Comparison of ENCODE assay signal across 26 cellular contexts in genomic region chr14:21251215-21251614, GRCh38. TPM values are rescaled to one million over a fixed set of nuclear protein-coding genes. Genes with fewer than 3 reads are reported as not detected.
DNase-seq lines count a peak whose midpoint lies in the region; ATAC-seq, FAIRE-seq and TF ChIP-seq lines count a peak whose summit lies in the region.
"Had no signal": no experiment of that assay in that cellular context is flagged by ENCODE, and none has a peak within 500 bp of the region (broad histone marks: within the 10 kb centered on the region; RNA-seq: fewer than 3 reads in every experiment).

No MANE protein-coding gene starts in this region.

- no peak overlapping the region for H2AFZ ChIP-seq in HepG2 (ENCODE audit: low read length)
- H2AFZ ChIP-seq: PC-9 had no signal

- H3K9me3 Mint-ChIP-seq in activated naive CD8-positive, alpha-beta T cell (ENCODE audit: low read depth): no peaks in the 10 kb centered on the region
- no peaks in the 10 kb centered on the region for H3K9me3 Mint-ChIP-seq in immature natural killer cell
- H3K9me3 Mint-ChIP-seq: CD8-positive, alpha-beta T cell; HFFc6 had no signal

- H3K27me3 ChIP-seq in HepG2 (ENCODE audit: control insufficient read depth in 1 of 2, insufficient read depth in 2 of 2, low read length in 2 of 2) (no peaks in the 10 kb centered on the region; a peak in 1 of 5 replicates), right lobe of liver (no peaks in the 10 kb centered on the region), lower lobe of right lung (ENCODE audit: low read depth) (no peaks in the 10 kb centered on the region)
- H3K27me3 ChIP-seq: BLaER1 had no signal

- WGBS in HepG2 (ENCODE audit: low lambda C conversion rate): 94% methylated on average over 5 of the region's 5 CpGs
- 94% methylated on average over 4 of the region's 5 CpGs for WGBS in right lobe of liver (ENCODE audit: insufficient coverage, low coverage, low lambda C conversion rate, missing lambda C conversion rate)

- no peak overlapping the region for H3K9ac ChIP-seq in HepG2 (ENCODE audit: insufficient read depth, low read depth, low read length)
- H3K9ac ChIP-seq: BLaER1 had no signal

- no peak for TF ChIP-seq EP300 in HepG2 (IDR thresholded peaks at IDR 0.05; ENCODE audit: low read depth in 2 of 2, low read length in 2 of 2)
- TF ChIP-seq EP300 in HepG2 (CRISPR knock-in tag; IDR thresholded peaks at IDR 0.05; ENCODE audit: borderline replicate concordance): no peak

- TF ChIP-seq CTCF in HepG2 (CRISPR knock-in tag; IDR thresholded peaks at IDR 0.05): no peak
- no peak for TF ChIP-seq CTCF in right lobe of liver (IDR thresholded peaks at IDR 0.05)
- TF ChIP-seq CTCF in lower lobe of right lung (IDR thresholded peaks at IDR 0.05): no peak

- peaks cover 80% of the 10 kb centered on the region for H3K4me1 Mint-ChIP-seq in activated naive CD8-positive, alpha-beta T cell (ENCODE audit: low read depth)
- peaks cover 70 to 93% of the 10 kb centered on the region in 2 donors for H3K4me1 Mint-ChIP-seq in immature natural killer cell

- ATAC-seq in HepG2 (peak; percentile 20), right lobe of liver (no peak), HG02798 (IDR thresholded peaks at IDR 0.05; ENCODE audit: poor library complexity, unreplicated experiment) (no peak), lower lobe of right lung (no peak)
- ATAC-seq: CD8-positive, alpha-beta T cell had no signal

- no peak overlapping the region for H3K4me3 ChIP-seq in HepG2 (replicated peaks in 1 of 3; ENCODE audit: insufficient read depth in 1 of 3, low read depth in 2 of 3, low read length in 3 of 3)
- no peak overlapping the region for H3K4me3 ChIP-seq in right lobe of liver
- H3K4me3 ChIP-seq in lower lobe of right lung: no peak overlapping the region
- H3K4me3 ChIP-seq: BLaER1, PC-9 had no signal

- H3K36me3 ChIP-seq in HepG2 (replicated peaks in 1 of 2; ENCODE audit: control insufficient read depth in 1 of 2, insufficient read depth in 2 of 2, low read length in 2 of 2): peaks cover 19 to 91% of the 10 kb centered on the region in 2 experiments
- peaks cover 0 to 62% (median 25%) of the 10 kb centered on the region in 4 donors for H3K36me3 ChIP-seq in right lobe of liver
- H3K36me3 ChIP-seq in lower lobe of right lung: peaks cover 78% of the 10 kb centered on the region

- TF ChIP-seq POLR2A in HepG2 (IDR thresholded peaks at IDR 0.05; ENCODE audit: insufficient read depth in 1 of 2, low read depth in 2 of 2, low read length in 2 of 2): peak; percentile 32 to 40; a peak in 2 of 4 replicates
- TF ChIP-seq POLR2A in right lobe of liver (IDR thresholded peaks at IDR 0.05): no peak
- TF ChIP-seq POLR2A in H54 (IDR thresholded peaks at IDR 0.05; ENCODE audit: low read depth, low read length): no peak

- TF ChIP-seq RAD21 in HepG2 (CRISPR knock-in tag; IDR thresholded peaks at IDR 0.05): no peak

- H3K4me1 ChIP-seq in HepG2 (ENCODE audit: insufficient read depth, low read length) (peaks cover 60% of the 10 kb centered on the region), right lobe of liver (peaks cover 0 to 42% (median 9%) of the 10 kb centered on the region in 4 donors), lower lobe of right lung (peaks cover 32% of the 10 kb centered on the region)
- H3K4me1 ChIP-seq: BLaER1 had no signal

- in situ Hi-C loops in HepG2 (cut with HindIII; ENCODE audit: extremely low pct_ligation_motif_present, low pct_unique_long_range_greater_than_20kb): no loop called here

- H3K27ac ChIP-seq in HepG2 (ENCODE audit: extremely low read length, insufficient read depth, low read length): no peak overlapping the region
- no peak overlapping the region for H3K27ac ChIP-seq in right lobe of liver
- H3K27ac ChIP-seq in lower lobe of right lung: no peak overlapping the region
- H3K27ac ChIP-seq: BLaER1, HL-60, PC-9, RWPE1 had no signal

- POLR2A ChIA-PET in HepG2 (lab: Yijun Ruan, JAX): interaction anchor here (2.1 kb wide), 1 partner anchor 14 kb away, joined by 8 read pairs; no protein-coding TSS in a partner anchor

- H3K27me3 Mint-ChIP-seq in activated naive CD8-positive, alpha-beta T cell: no peaks in the 10 kb centered on the region
- H3K27me3 Mint-ChIP-seq in immature natural killer cell (ENCODE audit: low read depth in 3 of 3): peaks cover 0 to 7% (median 7%) of the 10 kb centered on the region in 3 donors

- H3K79me2 ChIP-seq in HepG2 (ENCODE audit: insufficient read depth, low read length): peaks cover 100% of the 10 kb centered on the region

- H4K20me1 ChIP-seq in HepG2 (ENCODE audit: insufficient read depth, low read length): peaks cover 100% of the 10 kb centered on the region

- peak overlapping the region; percentile 27 for H3K4me3 Mint-ChIP-seq in activated naive CD8-positive, alpha-beta T cell
- H3K4me3 Mint-ChIP-seq in immature natural killer cell: no peak overlapping the region

- H3K9me3 ChIP-seq in HepG2 (ENCODE audit: low read length) (no peaks in the 10 kb centered on the region), right lobe of liver (no peaks in the 10 kb centered on the region), lower lobe of right lung (no peaks in the 10 kb centered on the region)

- CTCF ChIA-PET in HepG2 (lab: Yijun Ruan, JAX; ENCODE audit: low intra/inter-chr PET ratio, low total read pairs): no interaction called here

- DNase-seq in HepG2 (ENCODE audit: low spot score) (no peak), right lobe of liver (no peak), immature natural killer cell (no peak), H54 (ENCODE audit: insufficient read length, low spot score) (no peak), superior temporal gyrus (ENCODE audit: extremely low spot score) (no peak), lower lobe of right lung (no peak)
- DNase-seq: Calu3; CD8-positive, alpha-beta T cell; EL; HFFc6; IMR-90; NCI-H1417 treated with DMSO at 0.1 percent for 48 hours; NCI-H1930; NCI-H345; NCI-H524 treated with DMSO at 0.1 percent for 48 hours; PC-9 had no signal

- H3K27ac Mint-ChIP-seq in activated naive CD8-positive, alpha-beta T cell: peak overlapping the region; percentile 34
- H3K27ac Mint-ChIP-seq in immature natural killer cell: peak overlapping the region in 5 of 6 donors; percentile 19 to 78 (median 51)

- no peak overlapping the region for H3K4me2 ChIP-seq in HepG2 (ENCODE audit: low read depth, low read length)
- H3K4me2 ChIP-seq: BLaER1, PC-9 had no signal

- FAIRE-seq in HepG2 (lab: Jason Lieb, UNC): no peak
- no peak for FAIRE-seq in H54 (lab: Jason Lieb, UNC)
- FAIRE-seq: GM12892, GM18507 had no signal

- peaks cover 25% of the 10 kb centered on the region for H3K36me3 Mint-ChIP-seq in activated naive CD8-positive, alpha-beta T cell
- H3K36me3 Mint-ChIP-seq in immature natural killer cell: peaks cover 6 to 36% (median 9%) of the 10 kb centered on the region in 3 donors

- intact Hi-C loops in HepG2 (cut with micrococcal nuclease; ENCODE audit: unreplicated experiment) (no loop called here), right lobe of liver (cut with DNase I) (loop anchor here in 1 of 2 donors (10.0 kb wide), 1 partner anchor 46 kb away; no protein-coding TSS in a partner anchor), lower lobe of right lung (cut with DNase I) (no loop called here)

- BruUV-seq in HepG2 (replicated peaks; lab: Mats Ljungman, UMichigan): no TSS peak

RNA-seq across cellular contexts. Expression of gene HNRNPC, which starts 18.0 kb away (rescaled TPM):
- total RNA-seq in HepG2 (2016; rRNA removed; fragmentation: Illumina TruSeq; extraction: Trizol): 1,099 and 1,563 TPM in 2 replicates
- total RNA-seq in HepG2 (2016; cell fraction: cytosol; rRNA removed; fragmentation: Illumina TruSeq; extraction: Trizol; ENCODE audit: low read depth): 272 and 305 TPM in 2 replicates
- total RNA-seq in HepG2 (2016; cell fraction: insoluble cytoplasmic fraction; rRNA removed; fragmentation: Illumina TruSeq; extraction: Trizol): 1,110 and 1,631 TPM in 2 replicates
- total RNA-seq in HepG2 (2016; cell fraction: membrane; rRNA removed; fragmentation: Illumina TruSeq; extraction: Trizol): 374 and 422 TPM in 2 replicates
- 741 and 752 TPM in 2 replicates for total RNA-seq in HepG2 (2016; cell fraction: nucleus; rRNA removed; fragmentation: Illumina TruSeq; extraction: Trizol)
- polyA plus RNA-seq in HepG2 (2011; rRNA removed): 577 and 628 TPM in 2 replicates
- 344 and 442 TPM in 2 replicates for polyA plus RNA-seq in HepG2 (2011; cell fraction: cytosol; rRNA removed)
- 155 and 197 TPM in 2 replicates for polyA plus RNA-seq in HepG2 (2011; cell fraction: nucleus; rRNA removed)
- polyA plus RNA-seq in HepG2 (2012): 523 and 611 TPM in 2 replicates
- polyA plus RNA-seq in HepG2 (2016; cell fraction: cytosol; fragmentation: Illumina TruSeq; extraction: Trizol; ENCODE audit: low read depth): 145 and 154 TPM in 2 replicates
- polyA plus RNA-seq in HepG2 (2016; cell fraction: insoluble cytoplasmic fraction; fragmentation: Illumina TruSeq; extraction: Trizol; ENCODE audit: low read depth): 1,519 and 1,675 TPM in 2 replicates
- 281 and 312 TPM in 2 replicates for polyA plus RNA-seq in HepG2 (2016; cell fraction: membrane; fragmentation: Illumina TruSeq; extraction: Trizol; ENCODE audit: low read depth)
- 695 and 708 TPM in 2 replicates for polyA plus RNA-seq in HepG2 (2016; cell fraction: nucleus; fragmentation: Illumina TruSeq; extraction: Trizol; ENCODE audit: insufficient read depth, low read depth)
- 720 and 1,084 TPM in 2 replicates for polyA minus RNA-seq in HepG2 (2011; rRNA and poly(A)+ RNA removed; ENCODE audit: low replicate concordance)
- 262 and 282 TPM in 2 replicates for polyA minus RNA-seq in HepG2 (2011; cell fraction: cytosol; rRNA and poly(A)+ RNA removed)
- 891 and 939 TPM in 2 replicates for polyA minus RNA-seq in HepG2 (2011; cell fraction: nucleus; rRNA and poly(A)+ RNA removed)
- total RNA-seq in right lobe of liver: 100 to 1,000 TPM; 170 to 247 (median 229) TPM
- polyA plus RNA-seq in immature natural killer cell: 100 to 1,000 TPM; 622 to 879 (median 758) TPM
- 388 TPM for total RNA-seq in lower lobe of right lung

RNA-seq across cellular contexts. Expression of gene RPGRIP1, which starts 28.7 kb away (rescaled TPM):
- total RNA-seq in HepG2 (2016; rRNA removed; fragmentation: Illumina TruSeq; extraction: Trizol) (0.10 and 0.13 TPM in 2 replicates), right lobe of liver (1 to 10 TPM in 3 of 6 experiments, under 1 TPM in 3; 0.22 to 1.8 (median 1.0) TPM), lower lobe of right lung (1.1 TPM)
- 0.09 TPM in 1 of 2 replicates, not detected in the other for total RNA-seq in HepG2 (2016; cell fraction: cytosol; rRNA removed; fragmentation: Illumina TruSeq; extraction: Trizol; ENCODE audit: low read depth)
- total RNA-seq in HepG2 (2016; cell fraction: insoluble cytoplasmic fraction; rRNA removed; fragmentation: Illumina TruSeq; extraction: Trizol): 0.48 and 0.67 TPM in 2 replicates
- total RNA-seq in HepG2 (2016; cell fraction: membrane; rRNA removed; fragmentation: Illumina TruSeq; extraction: Trizol): 0.15 and 0.17 TPM in 2 replicates
- 0.22 and 0.50 TPM in 2 replicates for total RNA-seq in HepG2 (2016; cell fraction: nucleus; rRNA removed; fragmentation: Illumina TruSeq; extraction: Trizol)
- polyA plus RNA-seq in HepG2 (2011; rRNA removed) (0.47 and 1.1 TPM in 2 replicates), immature natural killer cell (1 to 10 TPM in 1 of 3 donors, under 1 TPM in 1, not detected in 1; 0.15 to 1.9 TPM)
- 0.14 and 0.17 TPM in 2 replicates for polyA plus RNA-seq in HepG2 (2011; cell fraction: cytosol; rRNA removed)
- 0.58 and 1.4 TPM in 2 replicates for polyA plus RNA-seq in HepG2 (2011; cell fraction: nucleus; rRNA removed)
- polyA plus RNA-seq in HepG2 (2012): 0.57 and 0.58 TPM in 2 replicates
- not detected in 2 replicates for polyA plus RNA-seq in HepG2 (2016; cell fraction: cytosol; fragmentation: Illumina TruSeq; extraction: Trizol; ENCODE audit: low read depth)
- 0.07 and 0.12 TPM in 2 replicates for polyA plus RNA-seq in HepG2 (2016; cell fraction: insoluble cytoplasmic fraction; fragmentation: Illumina TruSeq; extraction: Trizol; ENCODE audit: low read depth)
- 0.08 TPM in 1 of 2 replicates, not detected in the other for polyA plus RNA-seq in HepG2 (2016; cell fraction: membrane; fragmentation: Illumina TruSeq; extraction: Trizol; ENCODE audit: low read depth)
- 0.47 and 1.6 TPM in 2 replicates for polyA plus RNA-seq in HepG2 (2016; cell fraction: nucleus; fragmentation: Illumina TruSeq; extraction: Trizol; ENCODE audit: insufficient read depth, low read depth)
- 0.26 TPM in 1 of 2 replicates, not detected in the other for polyA minus RNA-seq in HepG2 (2011; rRNA and poly(A)+ RNA removed; ENCODE audit: low replicate concordance)
- 0.53 TPM in 1 of 2 replicates, not detected in the other for polyA minus RNA-seq in HepG2 (2011; cell fraction: cytosol; rRNA and poly(A)+ RNA removed)
- 0.64 and 4.0 TPM in 2 replicates for polyA minus RNA-seq in HepG2 (2011; cell fraction: nucleus; rRNA and poly(A)+ RNA removed)
- total RNA-seq: Calu3; CD8-positive, alpha-beta T cell; H4; HFFc6; HT1080; IMR-90; M059J had no signal
- polyA plus RNA-seq: IMR-90 had no signal

Comparison
In these comparisons a context has a peak if more than half of its experiments do, and no peak if none do; other contexts are left out.
1. POLR2A ChIP-seq: peak in HepG2 (2 of 2); none in right lobe of liver (single experiment) and H54 (single experiment).